In the genomic region with DNA sequence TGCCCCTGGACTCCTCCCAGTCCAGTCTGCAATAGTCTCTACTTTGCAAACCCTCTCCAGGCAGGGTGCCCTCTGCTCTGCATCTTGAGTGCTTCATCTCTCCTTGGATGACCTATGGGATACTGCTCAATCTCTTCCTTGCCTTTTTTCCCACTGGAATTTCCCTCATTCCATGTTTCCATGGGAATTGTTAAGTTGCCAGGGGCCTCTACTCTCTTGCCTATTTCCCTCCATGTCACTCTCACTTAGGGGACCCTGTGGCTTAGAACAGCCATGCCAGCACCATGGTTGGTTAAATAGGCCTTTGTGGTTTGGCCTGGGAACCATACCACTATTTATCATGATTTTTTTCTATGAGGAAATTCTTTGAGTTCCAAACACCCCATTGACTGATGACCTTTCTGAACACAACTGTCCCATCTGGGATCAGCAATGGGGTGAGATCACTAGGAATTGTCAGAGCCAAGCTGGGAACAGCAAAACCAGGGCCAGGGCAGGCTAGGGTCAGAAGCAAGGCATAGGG, we compare ENCODE assay signal across 1 cellular context.
TF ChIP-seq lines count a peak whose summit lies in the region.

No MANE protein-coding gene starts in this region.

TF ChIP-seq in IMR-90, 13 proteins besides CTCF, POLR2A, EP300 and RAD21:
- no peak for TF ChIP-seq ELK1 (IDR thresholded peaks at IDR 0.05; ENCODE audit: borderline replicate concordance, low read depth, low read length)
- no peak for TF ChIP-seq CHD1 (IDR thresholded peaks at IDR 0.05; ENCODE audit: low read depth, low read length)
- TF ChIP-seq CEBPB (IDR thresholded peaks at IDR 0.05; ENCODE audit: low read depth, low read length), result no peak
- no peak for TF ChIP-seq NFE2L2 (IDR thresholded peaks at IDR 0.05; ENCODE audit: low read depth, low read length)
- no peak for TF ChIP-seq MAZ (IDR thresholded peaks at IDR 0.05; ENCODE audit: borderline replicate concordance, low read depth, low read length)
- no peak for TF ChIP-seq MXI1 (IDR thresholded peaks at IDR 0.05; ENCODE audit: borderline replicate concordance, low read depth, low read length)
- TF ChIP-seq FOS (IDR thresholded peaks at IDR 0.05; ENCODE audit: low read depth, low read length), result no peak
- TF ChIP-seq SMC3 (IDR thresholded peaks at IDR 0.05; ENCODE audit: low read depth, low read length), result no peak
- no peak for TF ChIP-seq USF2 (IDR thresholded peaks at IDR 0.05; ENCODE audit: low read depth, low read length)
- no peak for TF ChIP-seq BHLHE40 (IDR thresholded peaks at IDR 0.05; ENCODE audit: low read depth, low read length)
- no peak for TF ChIP-seq RCOR1 (IDR thresholded peaks at IDR 0.05; ENCODE audit: insufficient replicate concordance, low read length)
